Comparison of ENCODE assay signal across 25 cellular contexts in genomic region chr9:137160716-137161557, GRCh38. TPM values are rescaled to one million over a fixed set of nuclear protein-coding genes. Genes with fewer than 3 reads are reported as not detected.
A peak's percentile ranks its signal among the peaks of the same experiment; 100 is the strongest.
DNase-seq lines count a peak whose midpoint lies in the region; ATAC-seq and TF ChIP-seq lines count a peak whose summit lies in the region.
"Had no signal": no experiment of that assay in that cellular context is flagged by ENCODE, and none has a peak within 500 bp of the region (broad histone marks: within the 10 kb centered on the region; RNA-seq: fewer than 3 reads in every experiment).

No MANE protein-coding gene starts in this region.

- peak; percentile 14 for ATAC-seq in WTC11
- ATAC-seq: activated T-helper 17 cell treated with anti-CD3 and anti-CD28 coated beads, Interleukin-2, amount 50 U/mL, for 72 hours; gastroesophageal sphincter; stimulated activated effector memory CD8-positive, alpha-beta T cell treated with anti-CD3 and anti-CD28 coated beads, Interleukin-12 subunit alpha, Interleukin-12 subunit beta, amount 100 ng/mL, for 72 hours had no signal

- no peaks in the 10 kb centered on the region for H3K9me3 Mint-ChIP-seq in WTC11
- H3K9me3 Mint-ChIP-seq: activated T-helper 17 cell treated with anti-CD3 and anti-CD28 coated beads, Interleukin-2, amount 50 U/mL, for 72 hours; dendritic cell treated with granulocyte-macrophage colony-stimulating factor and Interleukin-4, amounts not matched to agents 40 ng/mL and 50 ng/mL, for 4 days; nephron; stimulated activated effector memory CD8-positive, alpha-beta T cell treated with anti-CD3 and anti-CD28 coated beads, Interleukin-12 subunit alpha, Interleukin-12 subunit beta, amount 100 ng/mL, for 72 hours had no signal

- peak overlapping the region; percentile 93 for H3K27ac ChIP-seq in 22Rv1
- H3K27ac ChIP-seq: ascending aorta, gastroesophageal sphincter, ovary, suprapubic skin had no signal

- no peaks in the 10 kb centered on the region for H3K36me3 Mint-ChIP-seq in WTC11
- H3K36me3 Mint-ChIP-seq: activated naive CD8-positive, alpha-beta T cell; CD14-positive monocyte; stimulated activated effector memory CD8-positive, alpha-beta T cell treated with anti-CD3 and anti-CD28 coated beads, Interleukin-12 subunit alpha, Interleukin-12 subunit beta, amount 100 ng/mL, for 72 hours had no signal

- no peak overlapping the region for H3K27ac Mint-ChIP-seq in WTC11
- H3K27ac Mint-ChIP-seq: activated naive CD8-positive, alpha-beta T cell; activated T-helper 17 cell treated with anti-CD3 and anti-CD28 coated beads, Interleukin-2, amount 50 U/mL, for 72 hours; CD14-positive monocyte; dendritic cell treated with granulocyte-macrophage colony-stimulating factor and Interleukin-4, amounts not matched to agents 40 ng/mL and 50 ng/mL, for 4 days; nephron; stimulated activated effector memory CD8-positive, alpha-beta T cell treated with anti-CD3 and anti-CD28 coated beads, Interleukin-12 subunit alpha, Interleukin-12 subunit beta, amount 100 ng/mL, for 72 hours had no signal

- H3K27me3 Mint-ChIP-seq in WTC11 (ENCODE audit: low read depth), result peaks cover 84% of the 10 kb centered on the region

- in situ Hi-C loops in ACHN (cut with HindIII; ENCODE audit: low pct_ligation_motif_present, low pct_unique_long_range_greater_than_20kb, low sequenced_read_pairs), result no loop called here

- DNase-seq in DMS153 treated with DMSO at 0.1 percent for 48 hours (lab: John Stamatoyannopoulos, UW; ENCODE audit: unreplicated experiment) (peak; percentile 63), NCI-H2171 treated with DMSO at 0.1 percent for 48 hours (lab: John Stamatoyannopoulos, UW) (peak; percentile 99), WTC11 (ENCODE audit: low spot score) (no peak), cardiac septum (ENCODE audit: low spot score) (no peak), ACHN (no peak), D341Med (ENCODE audit: low spot score) (no peak)
- DNase-seq: activated CD4-positive, alpha-beta T cell treated with anti-CD3 and anti-CD28 coated beads, Interleukin-2, amount 50 U/mL, for 48 hours; activated CD8-positive, alpha-beta memory T cell treated with anti-CD3 and anti-CD28 coated beads, Interleukin-2, amount 50 U/mL, for 4 hours; hippocampal formation; NCI-H2081 treated with DMSO at 0.1 percent for 48 hours; ovary; retina; Right ventricle myocardium superior; T-helper 9 cell had no signal

- POLR2A ChIA-PET in WTC11 (lab: Charles Lee), result interaction anchor here (1.0 kb wide), 1 partner anchor 93 kb away, joined by 3 read pairs; no protein-coding TSS in a partner anchor

- no peaks in the 10 kb centered on the region for H3K4me1 Mint-ChIP-seq in WTC11
- H3K4me1 Mint-ChIP-seq: nephron had no signal

- TF ChIP-seq CTCF in 22Rv1 (IDR thresholded peaks at IDR 0.05) (no peak; the same call in 1 of the 2 replicates), WTC11 (IDR thresholded peaks at IDR 0.05) (no peak)

- CTCF ChIA-PET in WTC11 (lab: Charles Lee), result interaction anchor here (0.5 to 3.7 kb wide), 6 partner anchors 9 to 80 kb away, joined by 3 to 40 read pairs (median 6); partner anchors contain the start of gene TUBB4B

- peak overlapping the region; percentile 16; the same call in 1 of the 2 replicates for H3K4me3 Mint-ChIP-seq in WTC11
- H3K4me3 Mint-ChIP-seq: activated naive CD8-positive, alpha-beta T cell; activated T-helper 17 cell treated with anti-CD3 and anti-CD28 coated beads, Interleukin-2, amount 50 U/mL, for 72 hours; dendritic cell treated with granulocyte-macrophage colony-stimulating factor and Interleukin-4, amounts not matched to agents 40 ng/mL and 50 ng/mL, for 4 days; nephron; stimulated activated effector memory CD8-positive, alpha-beta T cell treated with anti-CD3 and anti-CD28 coated beads, Interleukin-12 subunit alpha, Interleukin-12 subunit beta, amount 100 ng/mL, for 72 hours had no signal

- intact Hi-C loops in cardiac septum (cut with DNase I), result no loop called here

TF ChIP-seq in WTC11, 78 proteins besides CTCF, POLR2A, EP300 and RAD21:
- no peak for TF ChIP-seq ETV6 (CRISPR knock-in tag; IDR thresholded peaks at IDR 0.05)
- TF ChIP-seq, protein P1, sequence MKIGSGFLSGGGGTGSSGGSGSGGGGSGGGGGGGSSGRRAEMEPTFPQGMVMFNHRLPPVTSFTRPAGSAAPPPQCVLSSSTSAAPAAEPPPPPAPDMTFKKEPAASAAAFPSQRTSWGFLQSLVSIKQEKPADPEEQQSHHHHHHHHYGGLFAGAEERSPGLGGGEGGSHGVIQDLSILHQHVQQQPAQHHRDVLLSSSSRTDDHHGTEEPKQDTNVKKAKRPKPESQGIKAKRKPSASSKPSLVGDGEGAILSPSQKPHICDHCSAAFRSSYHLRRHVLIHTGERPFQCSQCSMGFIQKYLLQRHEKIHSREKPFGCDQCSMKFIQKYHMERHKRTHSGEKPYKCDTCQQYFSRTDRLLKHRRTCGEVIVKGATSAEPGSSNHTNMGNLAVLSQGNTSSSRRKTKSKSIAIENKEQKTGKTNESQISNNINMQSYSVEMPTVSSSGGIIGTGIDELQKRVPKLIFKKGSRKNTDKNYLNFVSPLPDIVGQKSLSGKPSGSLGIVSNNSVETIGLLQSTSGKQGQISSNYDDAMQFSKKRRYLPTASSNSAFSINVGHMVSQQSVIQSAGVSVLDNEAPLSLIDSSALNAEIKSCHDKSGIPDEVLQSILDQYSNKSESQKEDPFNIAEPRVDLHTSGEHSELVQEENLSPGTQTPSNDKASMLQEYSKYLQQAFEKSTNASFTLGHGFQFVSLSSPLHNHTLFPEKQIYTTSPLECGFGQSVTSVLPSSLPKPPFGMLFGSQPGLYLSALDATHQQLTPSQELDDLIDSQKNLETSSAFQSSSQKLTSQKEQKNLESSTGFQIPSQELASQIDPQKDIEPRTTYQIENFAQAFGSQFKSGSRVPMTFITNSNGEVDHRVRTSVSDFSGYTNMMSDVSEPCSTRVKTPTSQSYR (CRISPR knock-in tag; IDR thresholded peaks at IDR 0.05), result no peak
- TF ChIP-seq ZNF219 (CRISPR knock-in tag; IDR thresholded peaks at IDR 0.05; ENCODE audit: borderline replicate concordance), result no peak
- no peak for TF ChIP-seq ZNF396 (CRISPR knock-in tag; IDR thresholded peaks at IDR 0.05; ENCODE audit: borderline replicate concordance)

RNA-seq across cellular contexts. Expression of gene LRRC26, which starts 8.9 kb away (rescaled TPM):
- total RNA-seq in WTC11 (2021), result 1.1 to 2.2 TPM (median 2.1 TPM) in 3 replicates
- not detected for total RNA-seq in cardiac septum
- total RNA-seq: activated T-helper 17 cell treated with anti-CD3 and anti-CD28 coated beads, Interleukin-2, amount 50 U/mL, for 72 hours; ascending aorta; Right ventricle myocardium superior had no signal

RNA-seq across cellular contexts. Expression of gene TMEM210, which starts 10.9 kb away (rescaled TPM):
- not detected in 3 replicates for total RNA-seq in WTC11 (2021)
- not detected for total RNA-seq in cardiac septum
- total RNA-seq: activated T-helper 17 cell treated with anti-CD3 and anti-CD28 coated beads, Interleukin-2, amount 50 U/mL, for 72 hours; ascending aorta; gastroesophageal sphincter; liver; ovary; Right ventricle myocardium superior; suprapubic skin had no signal

RNA-seq across cellular contexts. Expression of gene GRIN1, which starts 22.0 kb away (rescaled TPM):
- total RNA-seq in WTC11 (2021) (4.0 to 6.6 TPM (median 4.1 TPM) in 3 replicates), cardiac septum (not detected)
- total RNA-seq: ascending aorta, liver, Right ventricle myocardium superior had no signal

RNA-seq across cellular contexts. Expression of gene ANAPC2, which starts 27.4 kb away (rescaled TPM):
- total RNA-seq in WTC11 (2021), result 61.0 to 80.9 TPM (median 61.2 TPM) in 3 replicates
- 32.5 TPM for total RNA-seq in cardiac septum

RNA-seq across cellular contexts. Expression of gene SSNA1, which starts 27.5 kb away (rescaled TPM):
- total RNA-seq in WTC11 (2021) (102 to 105 TPM (median 103 TPM) in 3 replicates), cardiac septum (59.5 TPM)

Comparison
In these comparisons a context has a peak if more than half of its experiments do, and no peak if none do; other contexts are left out.
1. DNase-seq: peak in DMS153 treated with DMSO at 0.1 percent for 48 hours (single experiment) and NCI-H2171 treated with DMSO at 0.1 percent for 48 hours (single experiment); none in WTC11 (single experiment), cardiac septum (single experiment), ACHN (single experiment) and D341Med (single experiment).